ENCODE assay signal across 1 cellular context in genomic region chr2:43065871-43066270, GRCh38.
TF ChIP-seq lines count a peak whose summit lies in the region.

No MANE protein-coding gene starts in this region.

TF ChIP-seq in HepG2, 621 proteins besides CTCF, POLR2A, EP300 and RAD21 (continued from another document):
- TF ChIP-seq PRDM4 (CRISPR knock-in tag; IDR thresholded peaks at IDR 0.05; ENCODE audit: borderline replicate concordance) (no peak), ZNF768 (CRISPR knock-in tag; IDR thresholded peaks at IDR 0.05) (0 out of 2 replicates have a peak, but pooled peaks have one; percentile 16), SRSF1 (optimal IDR thresholded peaks at IDR 0.05; ENCODE audit: low read depth, low read length) (no peak), GMEB2 (CRISPR knock-in tag; IDR thresholded peaks at IDR 0.05; ENCODE audit: low read depth) (no peak), TRIM22 (IDR thresholded peaks at IDR 0.05) (no peak)
